1 cellular context compared by ENCODE assay signal in the genomic region with DNA sequence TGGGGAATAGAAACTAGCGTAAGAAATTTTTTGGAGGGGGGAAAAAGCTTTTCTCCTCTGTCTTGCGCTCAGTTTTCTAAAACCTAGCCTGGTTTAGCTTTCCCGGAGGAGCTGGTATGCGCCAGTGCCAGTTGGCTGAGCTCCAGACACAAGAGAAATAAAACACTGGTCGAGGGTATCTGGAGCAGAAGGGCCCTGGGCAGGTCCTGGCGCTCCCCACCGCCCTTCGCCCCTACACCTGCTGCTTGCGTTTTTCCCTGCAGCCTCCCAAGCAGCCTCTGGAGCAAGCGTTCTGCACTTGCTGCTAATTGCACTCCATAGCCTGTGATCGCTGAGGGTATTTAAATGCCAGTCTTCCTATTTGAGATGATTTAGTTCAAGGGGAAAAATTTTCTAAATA.
TF ChIP-seq lines count a peak whose summit lies in the region.

No MANE protein-coding gene starts in this region.

TF ChIP-seq in K562, 482 proteins besides CTCF, POLR2A, EP300 and RAD21 (continued from another document):
- TF ChIP-seq, protein P1, sequence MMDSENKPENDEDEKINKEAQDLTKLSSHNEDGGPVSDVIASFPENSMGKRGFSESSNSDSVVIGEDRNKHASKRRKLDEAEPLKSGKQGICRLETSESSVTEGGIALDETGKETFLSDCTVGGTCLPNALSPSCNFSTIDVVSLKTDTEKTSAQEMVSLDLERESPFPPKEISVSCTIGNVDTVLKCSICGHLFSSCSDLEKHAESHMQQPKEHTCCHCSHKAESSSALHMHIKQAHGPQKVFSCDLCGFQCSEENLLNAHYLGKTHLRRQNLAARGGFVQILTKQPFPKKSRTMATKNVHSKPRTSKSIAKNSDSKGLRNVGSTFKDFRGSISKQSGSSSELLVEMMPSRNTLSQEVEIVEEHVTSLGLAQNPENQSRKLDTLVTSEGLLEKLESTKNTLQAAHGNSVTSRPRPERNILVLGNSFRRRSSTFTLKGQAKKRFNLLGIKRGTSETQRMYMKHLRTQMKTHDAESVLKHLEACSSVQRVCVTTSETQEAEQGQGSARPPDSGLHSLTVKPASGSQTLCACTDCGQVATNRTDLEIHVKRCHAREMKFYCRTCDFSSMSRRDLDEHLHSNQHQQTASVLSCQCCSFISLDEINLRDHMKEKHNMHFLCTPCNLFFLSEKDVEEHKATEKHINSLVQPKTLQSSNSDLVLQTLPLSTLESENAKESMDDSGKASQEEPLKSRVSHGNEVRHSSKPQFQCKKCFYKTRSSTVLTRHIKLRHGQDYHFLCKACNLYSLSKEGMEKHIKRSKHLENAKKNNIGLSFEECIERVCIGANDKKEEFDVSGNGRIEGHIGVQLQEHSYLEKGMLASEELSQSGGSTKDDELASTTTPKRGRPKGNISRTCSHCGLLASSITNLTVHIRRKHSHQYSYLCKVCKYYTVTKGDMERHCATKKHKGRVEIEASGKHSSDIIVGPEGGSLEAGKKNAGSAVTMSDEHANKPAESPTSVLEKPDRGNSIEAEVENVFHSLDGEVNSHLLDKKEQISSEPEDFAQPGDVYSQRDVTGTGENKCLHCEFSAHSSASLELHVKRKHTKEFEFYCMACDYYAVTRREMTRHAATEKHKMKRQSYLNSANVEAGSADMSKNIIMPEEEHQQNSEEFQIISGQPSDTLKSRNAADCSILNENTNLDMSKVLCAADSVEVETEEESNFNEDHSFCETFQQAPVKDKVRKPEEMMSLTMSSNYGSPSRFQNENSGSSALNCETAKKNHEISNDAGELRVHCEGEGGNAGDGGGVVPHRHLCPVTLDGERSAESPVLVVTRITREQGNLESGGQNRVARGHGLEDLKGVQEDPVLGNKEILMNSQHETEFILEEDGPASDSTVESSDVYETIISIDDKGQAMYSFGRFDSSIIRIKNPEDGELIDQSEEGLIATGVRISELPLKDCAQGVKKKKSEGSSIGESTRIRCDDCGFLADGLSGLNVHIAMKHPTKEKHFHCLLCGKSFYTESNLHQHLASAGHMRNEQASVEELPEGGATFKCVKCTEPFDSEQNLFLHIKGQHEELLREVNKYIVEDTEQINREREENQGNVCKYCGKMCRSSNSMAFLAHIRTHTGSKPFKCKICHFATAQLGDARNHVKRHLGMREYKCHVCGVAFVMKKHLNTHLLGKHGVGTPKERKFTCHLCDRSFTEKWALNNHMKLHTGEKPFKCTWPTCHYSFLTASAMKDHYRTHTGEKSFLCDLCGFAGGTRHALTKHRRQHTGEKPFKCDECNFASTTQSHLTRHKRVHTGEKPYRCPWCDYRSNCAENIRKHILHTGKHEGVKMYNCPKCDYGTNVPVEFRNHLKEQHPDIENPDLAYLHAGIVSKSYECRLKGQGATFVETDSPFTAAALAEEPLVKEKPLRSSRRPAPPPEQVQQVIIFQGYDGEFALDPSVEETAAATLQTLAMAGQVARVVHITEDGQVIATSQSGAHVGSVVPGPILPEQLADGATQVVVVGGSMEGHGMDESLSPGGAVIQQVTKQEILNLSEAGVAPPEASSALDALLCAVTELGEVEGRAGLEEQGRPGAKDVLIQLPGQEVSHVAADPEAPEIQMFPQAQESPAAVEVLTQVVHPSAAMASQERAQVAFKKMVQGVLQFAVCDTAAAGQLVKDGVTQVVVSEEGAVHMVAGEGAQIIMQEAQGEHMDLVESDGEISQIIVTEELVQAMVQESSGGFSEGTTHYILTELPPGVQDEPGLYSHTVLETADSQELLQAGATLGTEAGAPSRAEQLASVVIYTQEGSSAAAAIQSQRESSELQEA (IDR thresholded peaks at IDR 0.05; ENCODE audit: low read depth), result no peak
- TF ChIP-seq FOXA1 (IDR thresholded peaks at IDR 0.05; ENCODE audit: borderline replicate concordance), result no peak
- 0 out of 2 replicates have a peak, but pooled peaks have one; percentile 22 for TF ChIP-seq NFIC (IDR thresholded peaks at IDR 0.05)
- 0 out of 4 replicates have a peak, but pooled peaks of 1 of the 2 experiments have one; percentile 5 for TF ChIP-seq MAZ (CRISPR knock-in tag; conservative IDR thresholded peaks at IDR 0.05 in 1 of 2, IDR thresholded peaks at IDR 0.05 in 1 of 2)
- TF ChIP-seq SMARCA4 (IDR thresholded peaks at IDR 0.05), result no peak
- no peak for TF ChIP-seq CBFA2T2 (conservative IDR thresholded peaks at IDR 0.05)
- 0 out of 2 replicates have a peak, but pooled peaks have one; percentile 7 for TF ChIP-seq CXXC5 (CRISPR knock-in tag; IDR thresholded peaks at IDR 0.05)
- TF ChIP-seq GTF2B (IDR thresholded peaks at IDR 0.05; ENCODE audit: extremely low read depth, insufficient read length), result no peak
- TF ChIP-seq PRDM10 (IDR thresholded peaks at IDR 0.05; ENCODE audit: partially characterized antibody), result peak; percentile 21
TF ChIP-seq in K562: peak in this region for 4.
